ENCODE assay signal across 13 cellular contexts in the genomic region with DNA sequence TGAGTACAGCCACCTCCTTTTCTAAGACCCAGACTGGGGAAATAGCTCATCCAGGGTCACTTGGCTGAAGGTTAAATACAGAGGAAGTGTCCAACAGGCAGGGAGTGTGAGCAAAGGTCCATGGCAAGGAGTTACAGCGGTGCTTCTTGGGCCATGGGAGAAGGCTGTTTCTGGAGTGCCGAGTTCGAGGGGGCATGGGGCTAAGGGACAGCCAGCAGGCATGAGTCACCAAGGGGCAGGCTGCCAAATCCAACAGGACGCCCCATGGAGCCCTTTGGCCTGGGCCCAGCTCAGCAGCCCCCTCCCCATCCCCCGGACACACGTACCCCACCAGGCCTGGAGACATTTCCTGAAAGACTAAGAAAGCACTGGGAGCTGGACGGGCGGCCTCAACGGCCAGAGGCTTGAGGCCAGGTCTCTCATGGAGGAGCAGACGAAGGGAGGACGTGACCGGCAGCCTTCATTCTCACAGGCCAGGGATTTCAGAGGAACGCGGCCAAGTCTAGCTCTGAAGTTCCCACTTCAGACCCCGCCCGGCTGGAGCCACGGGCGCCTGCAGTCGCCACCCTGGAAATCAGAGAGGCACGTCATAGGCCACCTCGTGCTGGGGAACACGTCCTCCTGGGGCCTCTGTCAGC.
DNase-seq lines count a peak whose midpoint lies in the region; ATAC-seq and TF ChIP-seq lines count a peak whose summit lies in the region.
"Had no signal": no experiment of that assay in that cellular context is flagged by ENCODE, and none has a peak within 500 bp of the region (broad histone marks: within the 10 kb centered on the region; RNA-seq: fewer than 3 reads in every experiment).

No MANE protein-coding gene starts in this region.

- intact Hi-C loops in lower lobe of right lung (cut with DNase I) (no loop called here), thyroid gland (cut with DNase I) (no loop called here)

- ATAC-seq in activated CD8-positive, alpha-beta memory T cell treated with anti-CD3 and anti-CD28 coated beads, Interleukin-2, amount 10 ng/mL, durations not matched to agents 7 days and 5 days = no peak
- peak; percentile 89 to 94 for ATAC-seq in lower lobe of right lung
- ATAC-seq in activated T-cell treated with anti-CD3 and anti-CD28 coated beads, Interleukin-2, amount 50 U/mL, for 4 hours = no peak

- H3K4me1 ChIP-seq in lower lobe of right lung (peaks cover 38% of the 10 kb centered on the region), thyroid gland (peaks cover 25 to 48% of the 10 kb centered on the region in 2 donors)
- H3K4me1 ChIP-seq: testis had no signal

- peak in 1 of 2 donors; percentile 39 for TF ChIP-seq POLR2A in thyroid gland (IDR thresholded peaks at IDR 0.05)

- H3K36me3 ChIP-seq in lower lobe of right lung (no peaks in the 10 kb centered on the region), thyroid gland (no peaks in the 10 kb centered on the region)

- CTCF ChIA-PET in activated CD8-positive, alpha-beta memory T cell treated with anti-CD3 and anti-CD28 coated beads, Interleukin-2, amount 10 ng/mL, durations not matched to agents 7 days and 5 days (lab: Charles Lee) = interaction anchor here (2.0 kb wide), 1 partner anchor 13 kb away, joined by 6 read pairs; no protein-coding TSS in a partner anchor

- H3K27ac Mint-ChIP-seq in activated CD8-positive, alpha-beta memory T cell treated with anti-CD3 and anti-CD28 coated beads, Interleukin-2, amount 10 ng/mL, durations not matched to agents 7 days and 5 days = no peak overlapping the region
- H3K27ac Mint-ChIP-seq: activated naive CD8-positive, alpha-beta T cell treated with anti-CD3 and anti-CD28 coated beads for 36 hours had no signal

- H3K9me3 ChIP-seq in lower lobe of right lung (no peaks in the 10 kb centered on the region), thyroid gland (no peaks in the 10 kb centered on the region)
- H3K9me3 ChIP-seq: testis had no signal

- TF ChIP-seq CTCF in coronary artery (IDR thresholded peaks at IDR 0.05) (no peak), lower lobe of right lung (IDR thresholded peaks at IDR 0.05) (no peak), thyroid gland (IDR thresholded peaks at IDR 0.05) (no peak)

- H3K4me1 Mint-ChIP-seq in activated CD8-positive, alpha-beta memory T cell treated with anti-CD3 and anti-CD28 coated beads, Interleukin-2, amount 10 ng/mL, durations not matched to agents 7 days and 5 days = peaks cover 17% of the 10 kb centered on the region
- H3K4me1 Mint-ChIP-seq in activated T-cell treated with anti-CD3 and anti-CD28 coated beads, Interleukin-2, amount 50 U/mL, for 4 hours (ENCODE audit: low read depth) = peaks cover 8% of the 10 kb centered on the region

- H3K27me3 Mint-ChIP-seq in activated CD8-positive, alpha-beta memory T cell treated with anti-CD3 and anti-CD28 coated beads, Interleukin-2, amount 10 ng/mL, durations not matched to agents 7 days and 5 days = peaks cover 3% of the 10 kb centered on the region
- no peaks in the 10 kb centered on the region for H3K27me3 Mint-ChIP-seq in activated T-cell treated with anti-CD3 and anti-CD28 coated beads, Interleukin-2, amount 50 U/mL, for 4 hours (ENCODE audit: low read depth)
- H3K27me3 Mint-ChIP-seq: activated naive CD8-positive, alpha-beta T cell treated with anti-CD3 and anti-CD28 coated beads for 36 hours had no signal

- 10 to 24% methylated on average over 16 to 22 of the region's 22 CpGs for WGBS in thyroid gland, 2 donors

- peak overlapping the region; percentile 10 for H3K4me3 ChIP-seq in coronary artery
- H3K4me3 ChIP-seq in lower lobe of right lung = no peak overlapping the region
- H3K4me3 ChIP-seq in thyroid gland (replicated peaks in 1 of 3) = no peak overlapping the region
- H3K4me3 ChIP-seq: testis had no signal

- H3K4me3 Mint-ChIP-seq in activated CD8-positive, alpha-beta memory T cell treated with anti-CD3 and anti-CD28 coated beads, Interleukin-2, amount 10 ng/mL, durations not matched to agents 7 days and 5 days = no peak overlapping the region
- H3K4me3 Mint-ChIP-seq in activated T-cell treated with anti-CD3 and anti-CD28 coated beads, Interleukin-2, amount 50 U/mL, for 4 hours = no peak overlapping the region
- H3K4me3 Mint-ChIP-seq: activated naive CD8-positive, alpha-beta T cell treated with anti-CD3 and anti-CD28 coated beads for 36 hours had no signal

- no peaks in the 10 kb centered on the region for H3K27me3 ChIP-seq in lower lobe of right lung (ENCODE audit: low read depth)
- H3K27me3 ChIP-seq in thyroid gland = no peaks in the 10 kb centered on the region
- H3K27me3 ChIP-seq: testis had no signal

- DNase-seq in activated CD8-positive, alpha-beta memory T cell treated with anti-CD3 and anti-CD28 coated beads, Interleukin-2, amount 50 U/mL, for 4 hours = peak; percentile 8
- no peak for DNase-seq in activated CD8-positive, alpha-beta memory T cell treated with anti-CD3 and anti-CD28 coated beads, Interleukin-2, amount 10 ng/mL, durations not matched to agents 7 days and 5 days
- DNase-seq in coronary artery (ENCODE audit: low spot score) (peak; percentile 91), lower lobe of right lung (peak; percentile 92), thyroid gland (peak; percentile 95 to 97), DMS114 treated with DMSO at 0.1 percent for 48 hours (lab: John Stamatoyannopoulos, UW; ENCODE audit: unreplicated experiment) (no peak), GM19238 (ENCODE audit: insufficient read length, low spot score) (no peak)
- DNase-seq in activated T-cell treated with anti-CD3 and anti-CD28 coated beads, Interleukin-2, amount 50 U/mL, for 4 hours = no peak
- DNase-seq: activated naive CD8-positive, alpha-beta T cell treated with anti-CD3 and anti-CD28 coated beads for 36 hours; EL; erythroblast; stimulated activated CD4-positive, alpha-beta T cell treated with anti-CD3 and anti-CD28 coated beads, Interleukin-4, amount 100 ng/mL, for 1 hour; testis had no signal

- peaks cover 1% of the 10 kb centered on the region for H3K36me3 Mint-ChIP-seq in activated CD8-positive, alpha-beta memory T cell treated with anti-CD3 and anti-CD28 coated beads, Interleukin-2, amount 10 ng/mL, durations not matched to agents 7 days and 5 days
- H3K36me3 Mint-ChIP-seq in activated T-cell treated with anti-CD3 and anti-CD28 coated beads, Interleukin-2, amount 50 U/mL, for 4 hours (ENCODE audit: insufficient read depth) = no peaks in the 10 kb centered on the region
- H3K36me3 Mint-ChIP-seq: activated naive CD8-positive, alpha-beta T cell treated with anti-CD3 and anti-CD28 coated beads for 36 hours had no signal

- H3K9me3 Mint-ChIP-seq in activated CD8-positive, alpha-beta memory T cell treated with anti-CD3 and anti-CD28 coated beads, Interleukin-2, amount 10 ng/mL, durations not matched to agents 7 days and 5 days (ENCODE audit: low read depth) = no peaks in the 10 kb centered on the region
- H3K9me3 Mint-ChIP-seq in activated T-cell treated with anti-CD3 and anti-CD28 coated beads, Interleukin-2, amount 50 U/mL, for 4 hours = no peaks in the 10 kb centered on the region
- H3K9me3 Mint-ChIP-seq: activated naive CD8-positive, alpha-beta T cell treated with anti-CD3 and anti-CD28 coated beads for 36 hours had no signal

- H3K27ac ChIP-seq in coronary artery = peak overlapping the region; percentile 47 to 92
- H3K27ac ChIP-seq in lower lobe of right lung = peak overlapping the region; percentile 81
- H3K27ac ChIP-seq in thyroid gland = peak overlapping the region; percentile 91 to 92 (median 92)
- H3K27ac ChIP-seq: testis had no signal

Comparison
In these comparisons a context has a peak if more than half of its experiments do, and no peak if none do; other contexts are left out.
1. DNase-seq: peak in activated CD8-positive, alpha-beta memory T cell treated with anti-CD3 and anti-CD28 coated beads, Interleukin-2, amount 50 U/mL, for 4 hours (single experiment), coronary artery (single experiment), lower lobe of right lung (single experiment) and thyroid gland (2 of 2); none in activated CD8-positive, alpha-beta memory T cell treated with anti-CD3 and anti-CD28 coated beads, Interleukin-2, amount 10 ng/mL, durations not matched to agents 7 days and 5 days (single experiment), DMS114 treated with DMSO at 0.1 percent for 48 hours (single experiment), GM19238 (single experiment) and activated T-cell treated with anti-CD3 and anti-CD28 coated beads, Interleukin-2, amount 50 U/mL, for 4 hours (single experiment).
2. ATAC-seq: peak in lower lobe of right lung (2 of 2); none in activated CD8-positive, alpha-beta memory T cell treated with anti-CD3 and anti-CD28 coated beads, Interleukin-2, amount 10 ng/mL, durations not matched to agents 7 days and 5 days (single experiment) and activated T-cell treated with anti-CD3 and anti-CD28 coated beads, Interleukin-2, amount 50 U/mL, for 4 hours (0 of 2).
3. Peak in every context shown above with its lines, with median percentiles within 50 percentile points of each other: H3K27ac ChIP-seq.